In genomic region chr9:74499111-74499601, GRCh38 we compare ENCODE assay signal across 9 cellular contexts. TPM values are rescaled to one million over a fixed set of nuclear protein-coding genes. Genes with fewer than 3 reads are reported as not detected.
DNase-seq lines count a peak whose midpoint lies in the region; ATAC-seq and TF ChIP-seq lines count a peak whose summit lies in the region.
"Had no signal": no experiment of that assay in that cellular context is flagged by ENCODE, and none has a peak within 500 bp of the region (broad histone marks: within the 10 kb centered on the region; RNA-seq: fewer than 3 reads in every experiment).

No MANE protein-coding gene starts in this region.

- peak overlapping the region; percentile 99 for H3K4me2 ChIP-seq in parathyroid adenoma (ENCODE audit: low read length)

- peaks cover 3% of the 10 kb centered on the region for H3K4me1 ChIP-seq in CD8-positive, alpha-beta memory T cell (ENCODE audit: insufficient read depth, low read length)
- H3K4me1 ChIP-seq in parathyroid adenoma: no peaks in the 10 kb centered on the region

- H3K27me3 Mint-ChIP-seq in CD8-positive, alpha-beta memory T cell: peaks cover 37 to 56% of the 10 kb centered on the region in 2 donors
- peaks cover 52% of the 10 kb centered on the region for H3K27me3 Mint-ChIP-seq in T-helper 17 cell

- peaks cover 0 to 1% (median 0%) of the 10 kb centered on the region in 5 donors for H3K9me3 Mint-ChIP-seq in CD8-positive, alpha-beta memory T cell

- intact Hi-C loops in left colon (cut with DNase I, micrococcal nuclease): no loop called here

- CTCF ChIA-PET in CD8-positive, alpha-beta memory T cell (lab: Charles Lee): no interaction called here

- POLR2A ChIA-PET in CD8-positive, alpha-beta memory T cell (lab: Charles Lee): no interaction called here

- no peak overlapping the region for H3K9ac ChIP-seq in parathyroid adenoma

- H3K4me3 ChIP-seq in CD8-positive, alpha-beta memory T cell (ENCODE audit: low read length): no peak overlapping the region
- peak overlapping the region; percentile 40 for H3K4me3 ChIP-seq in parathyroid adenoma (ENCODE audit: low read depth, low read length)

- no peak overlapping the region for H3K27ac Mint-ChIP-seq in CD8-positive, alpha-beta memory T cell
- no peak overlapping the region for H3K27ac Mint-ChIP-seq in T-helper 17 cell

- peak overlapping the region; percentile 73 to 96 (median 84) for H3K4me3 Mint-ChIP-seq in CD8-positive, alpha-beta memory T cell
- H3K4me3 Mint-ChIP-seq in T-helper 17 cell: peak overlapping the region; percentile 80

- no peak for ATAC-seq in T-helper 17 cell
- no peak for ATAC-seq in left colon
- ATAC-seq: PC-3 had no signal

- peaks cover 22% of the 10 kb centered on the region for H3K27me3 ChIP-seq in CD8-positive, alpha-beta memory T cell (ENCODE audit: insufficient read depth, low read length, poor library complexity, severe bottlenecking)
- no peaks in the 10 kb centered on the region for H3K27me3 ChIP-seq in parathyroid adenoma (ENCODE audit: control insufficient read depth, insufficient read depth, low read length)

- no peaks in the 10 kb centered on the region for H3K79me2 ChIP-seq in parathyroid adenoma

- H3K36me3 Mint-ChIP-seq in CD8-positive, alpha-beta memory T cell: peaks cover 0 to 4% (median 0%) of the 10 kb centered on the region in 3 donors
- peaks cover 7% of the 10 kb centered on the region for H3K36me3 Mint-ChIP-seq in T-helper 17 cell (ENCODE audit: low read depth)

- H3K27ac ChIP-seq in CD8-positive, alpha-beta memory T cell (ENCODE audit: low read depth, low read length): no peak overlapping the region
- no peak overlapping the region for H3K27ac ChIP-seq in parathyroid adenoma

- H2AFZ ChIP-seq in parathyroid adenoma: no peak overlapping the region

- TF ChIP-seq CTCF in parathyroid adenoma (IDR thresholded peaks at IDR 0.05) (no peak), GM10266 (IDR thresholded peaks at IDR 0.05; ENCODE audit: control insufficient read depth, insufficient read depth, low read depth, missing control alignments) (no peak)

- no peaks in the 10 kb centered on the region for H3K36me3 ChIP-seq in CD8-positive, alpha-beta memory T cell (ENCODE audit: insufficient read depth, low read length)
- H3K36me3 ChIP-seq in parathyroid adenoma (ENCODE audit: control insufficient read depth, insufficient read depth, low read length): no peaks in the 10 kb centered on the region

- DNase-seq in CD8-positive, alpha-beta memory T cell: no peak
- DNase-seq in T-helper 17 cell: no peak
- DNase-seq in fibroblast of gingiva (ENCODE audit: low read depth): peak; percentile 57
- no peak for DNase-seq in Kasumi-1 (lab: John Stamatoyannopoulos, UW)
- no peak for DNase-seq in NCI-H1436 treated with DMSO at 0.1 percent for 48 hours (lab: John Stamatoyannopoulos, UW)
- no peak for DNase-seq in left colon
- no peak for DNase-seq in GM10266 (ENCODE audit: extremely low spot score)
- DNase-seq: PC-3 had no signal

- peaks cover 25 to 41% (median 36%) of the 10 kb centered on the region in 3 donors for H3K4me1 Mint-ChIP-seq in CD8-positive, alpha-beta memory T cell
- H3K4me1 Mint-ChIP-seq in T-helper 17 cell: peaks cover 22% of the 10 kb centered on the region

- H3K9me3 ChIP-seq in CD8-positive, alpha-beta memory T cell (ENCODE audit: low read length): no peaks in the 10 kb centered on the region
- H3K9me3 ChIP-seq in T-helper 17 cell (ENCODE audit: control insufficient read depth, low read length, poor library complexity, severe bottlenecking) (no peaks in the 10 kb centered on the region), parathyroid adenoma (ENCODE audit: control insufficient read depth, low read length) (no peaks in the 10 kb centered on the region)

RNA-seq across cellular contexts. Expression of gene RORB, which starts 2.0 kb away (rescaled TPM):
- total RNA-seq in CD8-positive, alpha-beta memory T cell: not detected
- polyA plus RNA-seq in CD8-positive, alpha-beta memory T cell: 0.05 TPM
- total RNA-seq in T-helper 17 cell (not detected), left colon (under 1 TPM; 0.15 to 0.34 TPM)
- total RNA-seq: PC-3 had no signal
